17 cellular contexts compared by ENCODE assay signal in the genomic region with DNA sequence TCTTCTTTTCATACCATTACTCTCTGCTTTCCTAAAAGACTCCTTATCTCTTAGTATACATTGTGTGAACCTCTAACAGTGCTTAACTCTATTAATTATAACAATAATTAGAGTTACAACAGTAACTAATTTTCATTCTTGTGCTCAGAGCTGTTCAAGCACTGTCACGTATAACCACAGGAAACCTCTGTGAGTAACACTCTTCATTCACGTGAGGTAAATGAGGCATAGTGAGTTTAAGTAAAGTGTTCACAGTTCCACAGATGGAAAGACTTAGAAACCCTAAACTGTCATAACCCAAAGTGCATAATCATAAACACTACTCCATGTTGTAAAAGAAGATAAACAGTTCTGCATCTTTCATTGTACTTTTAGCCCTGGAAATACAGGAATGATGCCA.
A peak's percentile ranks its signal among the peaks of the same experiment; 100 is the strongest.
DNase-seq lines count a peak whose midpoint lies in the region; ATAC-seq and TF ChIP-seq lines count a peak whose summit lies in the region.
"Had no signal": no experiment of that assay in that cellular context is flagged by ENCODE, and none has a peak within 500 bp of the region (broad histone marks: within the 10 kb centered on the region; RNA-seq: fewer than 3 reads in every experiment).

No MANE protein-coding gene starts in this region.

- H3K9ac ChIP-seq in neural progenitor cell: no peak overlapping the region

- peak; percentile 10 for DNase-seq in M059J (ENCODE audit: low read depth)
- DNase-seq in astrocyte of the hippocampus (ENCODE audit: low read depth, low spot score): peak; percentile 11
- DNase-seq in fibroblast of peridontal ligament (ENCODE audit: extremely low read depth): peak; percentile 6
- DNase-seq in BE2C: no peak
- DNase-seq in DMS53 treated with DMSO at 0.1 percent for 48 hours (lab: John Stamatoyannopoulos, UW; ENCODE audit: unreplicated experiment): no peak
- DNase-seq in neural progenitor cell (ENCODE audit: low spot score): no peak
- no peak for DNase-seq in NCI-H1048 (lab: John Stamatoyannopoulos, UW)
- DNase-seq: ACHN; C1 segment of cervical spinal cord; CD4-positive, alpha-beta T cell; DMS153; DND-41; GDM1; H7; IMR-90 had no signal

- no peaks in the 10 kb centered on the region for H3K4me1 Mint-ChIP-seq in neural progenitor cell
- H3K4me1 Mint-ChIP-seq: GM23338 had no signal

- no peaks in the 10 kb centered on the region for H4K20me1 ChIP-seq in neural progenitor cell (ENCODE audit: low read depth)

- no peak overlapping the region for H3K4me3 ChIP-seq in BE2C (ENCODE audit: low read depth, low read length)
- no peak overlapping the region for H3K4me3 ChIP-seq in neural progenitor cell
- H3K4me3 ChIP-seq: GM23338 had no signal

- H3K9me3 Mint-ChIP-seq in neural progenitor cell: no peaks in the 10 kb centered on the region
- H3K9me3 Mint-ChIP-seq: CD4-positive, alpha-beta T cell; GM23338 had no signal

- no peak overlapping the region for H3K27ac ChIP-seq in neural progenitor cell

- H3K9me3 ChIP-seq in BE2C: no peaks in the 10 kb centered on the region
- H3K9me3 ChIP-seq in neural progenitor cell (ENCODE audit: low read depth): no peaks in the 10 kb centered on the region

- no peak overlapping the region for H3K4me2 ChIP-seq in neural progenitor cell
- H3K4me2 ChIP-seq: GM23338 had no signal

- H3K4me3 Mint-ChIP-seq in neural progenitor cell: no peak overlapping the region
- H3K4me3 Mint-ChIP-seq: CD4-positive, alpha-beta T cell; GM23338 had no signal

- no peak overlapping the region for H2AFZ ChIP-seq in neural progenitor cell (replicated peaks)
- H2AFZ ChIP-seq: GM23338 had no signal

- peak; percentile 50 for ATAC-seq in GM21825 (IDR thresholded peaks at IDR 0.05; ENCODE audit: unreplicated experiment)
- ATAC-seq: GM23338 had no signal

- H3F3A ChIP-seq in neural progenitor cell (ENCODE audit: low read depth): no peaks in the 10 kb centered on the region

- H3K4me1 ChIP-seq in BE2C (no peaks in the 10 kb centered on the region), neural progenitor cell (no peaks in the 10 kb centered on the region)

- H3K79me2 ChIP-seq in neural progenitor cell (ENCODE audit: low read depth): no peaks in the 10 kb centered on the region

- H3K27ac Mint-ChIP-seq in neural progenitor cell: no peak overlapping the region
- H3K27ac Mint-ChIP-seq: CD4-positive, alpha-beta T cell; GM23338 had no signal

- H3K27me3 ChIP-seq in BE2C: no peaks in the 10 kb centered on the region
- H3K27me3 ChIP-seq in neural progenitor cell: no peaks in the 10 kb centered on the region

- no peaks in the 10 kb centered on the region for H3K36me3 Mint-ChIP-seq in neural progenitor cell

- TF ChIP-seq CTCF in BE2C (IDR thresholded peaks at IDR 0.05; ENCODE audit: low read depth, low read length) (no peak), neural progenitor cell (IDR thresholded peaks at IDR 0.05) (no peak)

- no peaks in the 10 kb centered on the region for H3K27me3 Mint-ChIP-seq in neural progenitor cell (ENCODE audit: insufficient read depth, low read depth)
- H3K27me3 Mint-ChIP-seq: CD4-positive, alpha-beta T cell had no signal

- H3K36me3 ChIP-seq in BE2C (no peaks in the 10 kb centered on the region), neural progenitor cell (no peaks in the 10 kb centered on the region)

Comparison
In these comparisons a context has a peak if more than half of its experiments do, and no peak if none do; other contexts are left out.
1. DNase-seq: peak in M059J (single experiment), astrocyte of the hippocampus (single experiment) and fibroblast of peridontal ligament (single experiment); none in BE2C (single experiment), DMS53 treated with DMSO at 0.1 percent for 48 hours (single experiment), neural progenitor cell (single experiment) and NCI-H1048 (single experiment).